ENCODE assay signal across 9 cellular contexts in the genomic region with DNA sequence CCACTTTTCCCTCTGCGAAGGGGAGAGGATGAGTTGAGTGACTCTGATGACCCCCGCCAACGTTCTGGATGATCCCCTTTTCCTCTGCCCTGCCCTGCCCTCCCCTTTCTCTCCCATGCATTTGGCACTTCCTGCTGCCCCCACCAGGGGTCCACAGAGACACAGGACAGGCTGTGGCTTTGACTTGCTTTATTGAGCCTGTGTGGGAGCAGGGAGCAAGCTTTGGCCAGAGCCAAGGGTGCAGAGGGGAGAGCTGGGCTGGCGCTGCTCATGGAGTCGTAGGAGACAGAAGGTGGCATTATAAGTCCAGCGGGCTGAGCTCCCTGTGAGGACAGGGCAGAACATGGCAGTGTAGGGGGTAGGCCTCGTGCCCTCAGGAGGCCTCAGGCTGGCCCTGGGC. TPM values are rescaled to one million over a fixed set of nuclear protein-coding genes. Genes with fewer than 3 reads are reported as not detected.
DNase-seq lines count a peak whose midpoint lies in the region; ATAC-seq and TF ChIP-seq lines count a peak whose summit lies in the region.
"Had no signal": no experiment of that assay in that cellular context is flagged by ENCODE, and none has a peak within 500 bp of the region (broad histone marks: within the 10 kb centered on the region; RNA-seq: fewer than 3 reads in every experiment).

No MANE protein-coding gene starts in this region.

- H3K4me3 ChIP-seq in WERI-Rb-1 (ENCODE audit: low read depth, low read length): no peak overlapping the region
- no peak overlapping the region for H3K4me3 ChIP-seq in CD4-positive, alpha-beta memory T cell (ENCODE audit: low read length in 2 of 2)

- H3K9me3 Mint-ChIP-seq in CD4-positive, alpha-beta memory T cell: no peaks in the 10 kb centered on the region

- H3K4me1 ChIP-seq in CD4-positive, alpha-beta memory T cell (ENCODE audit: insufficient read depth, low read length): peaks cover 4% of the 10 kb centered on the region

- DNase-seq in DMS53 (lab: John Stamatoyannopoulos, UW) (peak; percentile 65), DMS53 treated with DMSO at 0.1 percent for 48 hours (lab: John Stamatoyannopoulos, UW; ENCODE audit: unreplicated experiment) (no peak), HT-29 (ENCODE audit: low spot score) (peak; percentile 35), WERI-Rb-1 (peak; percentile 93), iPS-NIHi11 (ENCODE audit: low spot score) (peak; percentile 59), NCI-H2029 treated with DMSO at 0.1 percent for 48 hours (lab: John Stamatoyannopoulos, UW) (no peak)
- DNase-seq in CD4-positive, alpha-beta memory T cell: no peak

- H3K27ac Mint-ChIP-seq in CD4-positive, alpha-beta memory T cell: no peak overlapping the region

- peaks cover 4 to 7% of the 10 kb centered on the region in 2 donors for H3K27me3 Mint-ChIP-seq in CD4-positive, alpha-beta memory T cell

- ATAC-seq in HG02798 (IDR thresholded peaks at IDR 0.05; ENCODE audit: poor library complexity, unreplicated experiment): no peak

- peak; percentile 94 for TF ChIP-seq CTCF in WERI-Rb-1 (IDR thresholded peaks at IDR 0.05; ENCODE audit: low read depth, low read length)

- 0 out of 2 replicates have a peak overlapping the region, but pooled peaks have one; percentile 5 for H3K27ac ChIP-seq in WERI-Rb-1
- no peak overlapping the region for H3K27ac ChIP-seq in CD4-positive, alpha-beta memory T cell (ENCODE audit: low read depth, low read length)

- H3K36me3 ChIP-seq in WERI-Rb-1: no peaks in the 10 kb centered on the region
- no peaks in the 10 kb centered on the region for H3K36me3 ChIP-seq in CD4-positive, alpha-beta memory T cell (ENCODE audit: insufficient read depth, low read length)

- peaks cover 1 to 9% (median 4%) of the 10 kb centered on the region in 4 donors for H3K4me1 Mint-ChIP-seq in CD4-positive, alpha-beta memory T cell

- H3K27me3 ChIP-seq in WERI-Rb-1 (ENCODE audit: insufficient read depth, low read depth, severe bottlenecking): peaks cover 2% of the 10 kb centered on the region
- no peaks in the 10 kb centered on the region for H3K27me3 ChIP-seq in CD4-positive, alpha-beta memory T cell (ENCODE audit: insufficient read depth, low read length)

- no peak overlapping the region for H3K4me3 Mint-ChIP-seq in CD4-positive, alpha-beta memory T cell

- intact Hi-C loops in CD4-positive, alpha-beta memory T cell (cut with micrococcal nuclease): loop anchor here (5.0 kb wide), 1 partner anchor 182 kb away; a partner anchor contains a TSS

- POLR2A ChIA-PET in CD4-positive, alpha-beta memory T cell (lab: Charles Lee; ENCODE audit: partially characterized antibody): no interaction called here

- H3K36me3 Mint-ChIP-seq in CD4-positive, alpha-beta memory T cell: no peaks in the 10 kb centered on the region

- CTCF ChIA-PET in CD4-positive, alpha-beta memory T cell (lab: Charles Lee; ENCODE audit: partially characterized antibody): interaction anchor here (1.3 to 1.9 kb wide), 2 partner anchors 12 to 62 kb away, joined by 4 to 5 read pairs; no protein-coding TSS in a partner anchor

- H3K9me3 ChIP-seq in WERI-Rb-1 (ENCODE audit: severe bottlenecking): no peaks in the 10 kb centered on the region
- no peaks in the 10 kb centered on the region for H3K9me3 ChIP-seq in CD4-positive, alpha-beta memory T cell (ENCODE audit: control insufficient read depth in 1 of 2, low read length in 2 of 2)

RNA-seq across cellular contexts. Expression of a gene that starts 1.6 kb away (rescaled TPM):
- total RNA-seq in HT-29 (2014; rRNA removed; shearing (Covaris generic)): not detected in 2 replicates
- total RNA-seq in CD4-positive, alpha-beta memory T cell: not detected
- not detected for polyA plus RNA-seq in CD4-positive, alpha-beta memory T cell
- total RNA-seq: activated CD8-positive, alpha-beta memory T cell treated with anti-CD3 and anti-CD28 coated beads for 36 hours had no signal

RNA-seq across cellular contexts. Expression of a gene that starts 13.1 kb away (rescaled TPM):
- total RNA-seq in HT-29 (2014; rRNA removed; shearing (Covaris generic)): not detected in 2 replicates
- not detected for total RNA-seq in CD4-positive, alpha-beta memory T cell
- polyA plus RNA-seq in CD4-positive, alpha-beta memory T cell: not detected
- total RNA-seq: activated CD8-positive, alpha-beta memory T cell treated with anti-CD3 and anti-CD28 coated beads for 36 hours had no signal

RNA-seq across cellular contexts. Expression of a gene that starts 33.3 kb away (rescaled TPM):
- total RNA-seq in HT-29 (2014; rRNA removed; shearing (Covaris generic)): 0.29 and 0.56 TPM in 2 replicates
- 1 to 10 TPM; 2.1 to 3.0 TPM for total RNA-seq in CD4-positive, alpha-beta memory T cell
- 1 to 10 TPM in 1 of 2 donors, under 1 TPM in 1; 0.10 to 1.0 TPM for polyA plus RNA-seq in CD4-positive, alpha-beta memory T cell

Comparison
In these comparisons a context has a peak if more than half of its experiments do, and no peak if none do; other contexts are left out.
1. DNase-seq: peak in DMS53 (single experiment), HT-29 (single experiment), WERI-Rb-1 (single experiment) and iPS-NIHi11 (single experiment); none in DMS53 treated with DMSO at 0.1 percent for 48 hours (single experiment), NCI-H2029 treated with DMSO at 0.1 percent for 48 hours (single experiment) and CD4-positive, alpha-beta memory T cell (0 of 5).